Comparison of ENCODE assay signal across 2 cellular contexts in the genomic region with DNA sequence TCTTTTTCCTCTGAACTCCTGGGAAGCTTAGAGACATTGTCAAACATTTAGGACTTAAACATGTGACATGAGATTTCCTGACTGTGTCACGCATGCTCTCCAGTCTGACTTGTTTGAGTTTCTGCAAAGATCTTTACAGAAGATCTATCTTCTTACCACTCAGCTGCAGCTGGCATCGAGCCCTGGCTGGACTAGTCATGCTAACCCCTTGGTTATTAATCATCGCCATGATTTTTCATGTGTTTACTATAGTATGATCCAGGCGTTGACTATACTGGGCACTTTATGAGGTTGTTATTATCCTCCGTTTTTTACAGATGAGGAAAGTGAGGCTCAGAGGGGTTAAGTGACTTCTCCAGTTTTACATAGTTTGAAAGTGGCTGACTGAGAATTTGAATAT.
TF ChIP-seq lines count a peak whose summit lies in the region.

No MANE protein-coding gene starts in this region.

TF ChIP-seq in HepG2, 621 proteins besides CTCF, POLR2A, EP300 and RAD21:
- TF ChIP-seq RBM39 (IDR thresholded peaks at IDR 0.05; ENCODE audit: low read depth, low read length, poor library complexity, severe bottlenecking) (no peak), ZIK1 (CRISPR knock-in tag; IDR thresholded peaks at IDR 0.05; ENCODE audit: borderline replicate concordance, low read depth) (no peak), JDP2 (CRISPR knock-in tag; IDR thresholded peaks at IDR 0.05; ENCODE audit: borderline replicate concordance) (no peak), BORCS8-MEF2B (CRISPR knock-in tag; IDR thresholded peaks at IDR 0.05) (no peak), SMYD3 (CRISPR knock-in tag; IDR thresholded peaks at IDR 0.05) (no peak), LCORL (IDR thresholded peaks at IDR 0.05) (no peak), LCORL (CRISPR knock-in tag; IDR thresholded peaks at IDR 0.05) (no peak), ZNF598 (CRISPR knock-in tag; IDR thresholded peaks at IDR 0.05; ENCODE audit: borderline replicate concordance) (no peak), SNAPC2 (CRISPR knock-in tag; IDR thresholded peaks at IDR 0.05) (no peak), MYPOP (CRISPR knock-in tag; IDR thresholded peaks at IDR 0.05) (no peak), ZNF383 (CRISPR knock-in tag; IDR thresholded peaks at IDR 0.05; ENCODE audit: borderline replicate concordance) (no peak), EEA1 (CRISPR knock-in tag; IDR thresholded peaks at IDR 0.05; ENCODE audit: borderline replicate concordance) (no peak), SCMH1 (CRISPR knock-in tag; IDR thresholded peaks at IDR 0.05; ENCODE audit: borderline replicate concordance) (no peak)

TF ChIP-seq in K562, 482 proteins besides CTCF, POLR2A, EP300 and RAD21:
- TF ChIP-seq FOSL1 (tag; conservative IDR thresholded peaks at IDR 0.05) (peak; percentile 51; the same call in 1 of the 2 replicates), DEAF1 (CRISPR knock-in tag; IDR thresholded peaks at IDR 0.05) (no peak), PTBP1 (IDR thresholded peaks at IDR 0.05; ENCODE audit: low read depth, low read length) (no peak), JUN (IDR thresholded peaks at IDR 0.05; ENCODE audit: borderline replicate concordance, low read depth, low read length) (no peak), JUN (CRISPR knock-in tag; IDR thresholded peaks at IDR 0.05; ENCODE audit: borderline replicate concordance) (no peak), ELF2 (CRISPR knock-in tag; IDR thresholded peaks at IDR 0.05) (0 out of 2 replicates have a peak, but pooled peaks have one; percentile 27), HMBOX1 (IDR thresholded peaks at IDR 0.05) (peak; percentile 50), ELK1 (CRISPR knock-in tag; IDR thresholded peaks at IDR 0.05) (no peak), ZNF263 (CRISPR knock-in tag; IDR thresholded peaks at IDR 0.05; ENCODE audit: borderline replicate concordance) (no peak), NRF1 (conservative IDR thresholded peaks at IDR 0.05 in 1 of 2, IDR thresholded peaks at IDR 0.05 in 1 of 2) (peak; percentile 21 to 27; a peak in 1 of 4 replicates), MEIS2 (IDR thresholded peaks at IDR 0.05; ENCODE audit: partially characterized antibody) (peak; percentile 27), RBFOX2 (IDR thresholded peaks at IDR 0.05; ENCODE audit: low read depth, low read length) (no peak), CC2D1A (IDR thresholded peaks at IDR 0.05) (no peak), PTRF (tag; IDR thresholded peaks at IDR 0.05) (no peak), SUPT5H (IDR thresholded peaks at IDR 0.05) (no peak), GABPB1 (CRISPR knock-in tag; IDR thresholded peaks at IDR 0.05) (no peak), FOXP4 (CRISPR knock-in tag; IDR thresholded peaks at IDR 0.05; ENCODE audit: borderline replicate concordance) (no peak)
- TF ChIP-seq, protein P1, sequence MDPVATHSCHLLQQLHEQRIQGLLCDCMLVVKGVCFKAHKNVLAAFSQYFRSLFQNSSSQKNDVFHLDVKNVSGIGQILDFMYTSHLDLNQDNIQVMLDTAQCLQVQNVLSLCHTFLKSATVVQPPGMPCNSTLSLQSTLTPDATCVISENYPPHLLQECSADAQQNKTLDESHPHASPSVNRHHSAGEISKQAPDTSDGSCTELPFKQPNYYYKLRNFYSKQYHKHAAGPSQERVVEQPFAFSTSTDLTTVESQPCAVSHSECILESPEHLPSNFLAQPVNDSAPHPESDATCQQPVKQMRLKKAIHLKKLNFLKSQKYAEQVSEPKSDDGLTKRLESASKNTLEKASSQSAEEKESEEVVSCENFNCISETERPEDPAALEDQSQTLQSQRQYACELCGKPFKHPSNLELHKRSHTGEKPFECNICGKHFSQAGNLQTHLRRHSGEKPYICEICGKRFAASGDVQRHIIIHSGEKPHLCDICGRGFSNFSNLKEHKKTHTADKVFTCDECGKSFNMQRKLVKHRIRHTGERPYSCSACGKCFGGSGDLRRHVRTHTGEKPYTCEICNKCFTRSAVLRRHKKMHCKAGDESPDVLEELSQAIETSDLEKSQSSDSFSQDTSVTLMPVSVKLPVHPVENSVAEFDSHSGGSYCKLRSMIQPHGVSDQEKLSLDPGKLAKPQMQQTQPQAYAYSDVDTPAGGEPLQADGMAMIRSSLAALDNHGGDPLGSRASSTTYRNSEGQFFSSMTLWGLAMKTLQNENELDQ (CRISPR knock-in tag; IDR thresholded peaks at IDR 0.05; ENCODE audit: borderline replicate concordance) = no peak
- TF ChIP-seq, protein P2, sequence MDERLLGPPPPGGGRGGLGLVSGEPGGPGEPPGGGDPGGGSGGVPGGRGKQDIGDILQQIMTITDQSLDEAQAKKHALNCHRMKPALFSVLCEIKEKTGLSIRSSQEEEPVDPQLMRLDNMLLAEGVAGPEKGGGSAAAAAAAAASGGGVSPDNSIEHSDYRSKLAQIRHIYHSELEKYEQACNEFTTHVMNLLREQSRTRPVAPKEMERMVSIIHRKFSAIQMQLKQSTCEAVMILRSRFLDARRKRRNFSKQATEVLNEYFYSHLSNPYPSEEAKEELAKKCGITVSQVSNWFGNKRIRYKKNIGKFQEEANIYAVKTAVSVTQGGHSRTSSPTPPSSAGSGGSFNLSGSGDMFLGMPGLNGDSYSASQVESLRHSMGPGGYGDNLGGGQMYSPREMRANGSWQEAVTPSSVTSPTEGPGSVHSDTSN (CRISPR knock-in tag; IDR thresholded peaks at IDR 0.05; ENCODE audit: low read depth) = no peak
- TF ChIP-seq, protein P2 (tag; conservative IDR thresholded peaks at IDR 0.05; ENCODE audit: low read depth) = peak; percentile 49; the same call in 1 of the 2 replicates
- TF ChIP-seq, protein P3, sequence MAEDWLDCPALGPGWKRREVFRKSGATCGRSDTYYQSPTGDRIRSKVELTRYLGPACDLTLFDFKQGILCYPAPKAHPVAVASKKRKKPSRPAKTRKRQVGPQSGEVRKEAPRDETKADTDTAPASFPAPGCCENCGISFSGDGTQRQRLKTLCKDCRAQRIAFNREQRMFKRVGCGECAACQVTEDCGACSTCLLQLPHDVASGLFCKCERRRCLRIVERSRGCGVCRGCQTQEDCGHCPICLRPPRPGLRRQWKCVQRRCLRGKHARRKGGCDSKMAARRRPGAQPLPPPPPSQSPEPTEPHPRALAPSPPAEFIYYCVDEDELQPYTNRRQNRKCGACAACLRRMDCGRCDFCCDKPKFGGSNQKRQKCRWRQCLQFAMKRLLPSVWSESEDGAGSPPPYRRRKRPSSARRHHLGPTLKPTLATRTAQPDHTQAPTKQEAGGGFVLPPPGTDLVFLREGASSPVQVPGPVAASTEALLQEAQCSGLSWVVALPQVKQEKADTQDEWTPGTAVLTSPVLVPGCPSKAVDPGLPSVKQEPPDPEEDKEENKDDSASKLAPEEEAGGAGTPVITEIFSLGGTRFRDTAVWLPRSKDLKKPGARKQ (CRISPR knock-in tag; IDR thresholded peaks at IDR 0.05) = no peak
